ENCODE assay signal across 1 cellular context in genomic region chr9:129737479-129738269, GRCh38.
TF ChIP-seq lines count a peak whose summit lies in the region.

No MANE protein-coding gene starts in this region.

TF ChIP-seq in HEK293, 187 proteins besides CTCF, POLR2A, EP300 and RAD21 (continued from another document and continues in another):
- TF ChIP-seq ZNF140 (tag by site-specific recombination; IDR thresholded peaks at IDR 0.05) (no peak), ZNF791 (tag by site-specific recombination; IDR thresholded peaks at IDR 0.05) (no peak), ZNF423 (tag by site-specific recombination; IDR thresholded peaks at IDR 0.05) (peak; percentile 71; the same call in 1 of the 2 replicates), SP3 (tag by site-specific recombination; IDR thresholded peaks at IDR 0.05) (peak; percentile 36; the same call in 1 of the 2 replicates), ZNF660 (tag by site-specific recombination; IDR thresholded peaks at IDR 0.05) (peak; percentile 81), ZNF510 (tag by site-specific recombination; IDR thresholded peaks at IDR 0.05; ENCODE audit: insufficient replicate concordance) (no peak), ZNF362 (tag by site-specific recombination; IDR thresholded peaks at IDR 0.05) (0 out of 2 replicates have a peak, but pooled peaks have one; percentile 39), ZNF837 (tag by site-specific recombination; IDR thresholded peaks at IDR 0.05) (no peak), ZNF157 (tag by site-specific recombination; IDR thresholded peaks at IDR 0.05) (no peak), ZFP41 (tag by site-specific recombination; IDR thresholded peaks at IDR 0.05; ENCODE audit: borderline replicate concordance) (no peak), YY2 (tag by site-specific recombination; IDR thresholded peaks at IDR 0.05) (peak; percentile 25), YY1 (tag by site-specific recombination; IDR thresholded peaks at IDR 0.05) (peak; percentile 67; the same call in 1 of the 2 replicates), FEZF1 (tag by site-specific recombination; IDR thresholded peaks at IDR 0.05) (no peak), ZNF114 (tag by site-specific recombination; IDR thresholded peaks at IDR 0.05) (no peak), IKZF3 (tag by site-specific recombination; IDR thresholded peaks at IDR 0.05) (no peak; the same call in 1 of the 2 replicates), ZNF76 (tag by site-specific recombination; IDR thresholded peaks at IDR 0.05; ENCODE audit: borderline replicate concordance, low read depth) (peak; percentile 34; the same call in 1 of the 2 replicates), ZNF26 (tag by site-specific recombination; IDR thresholded peaks at IDR 0.05) (no peak), ZNF692 (tag by site-specific recombination; IDR thresholded peaks at IDR 0.05) (no peak; the same call in 1 of the 2 replicates), ZBTB10 (tag by site-specific recombination; IDR thresholded peaks at IDR 0.05) (peak; percentile 93), ZBTB8A (tag by site-specific recombination; IDR thresholded peaks at IDR 0.05) (peak; percentile 61), ZNF664 (tag by site-specific recombination; IDR thresholded peaks at IDR 0.05) (peak; percentile 94), EGR2 (tag by site-specific recombination; IDR thresholded peaks at IDR 0.05; ENCODE audit: low read depth) (no peak), ZNF600 (tag by site-specific recombination; IDR thresholded peaks at IDR 0.05) (peak; percentile 64; the same call in 1 of the 2 replicates), ZBTB48 (tag by site-specific recombination; IDR thresholded peaks at IDR 0.05) (0 out of 2 replicates have a peak, but pooled peaks have one; percentile 23), ZNF629 (tag by site-specific recombination; IDR thresholded peaks at IDR 0.05) (peak; percentile 72), ZNF830 (tag by site-specific recombination; IDR thresholded peaks at IDR 0.05; ENCODE audit: low read depth) (no peak), GLIS2 (tag by site-specific recombination; IDR thresholded peaks at IDR 0.05) (peak; percentile 80), ZNF555 (tag by site-specific recombination; conservative IDR thresholded peaks at IDR 0.05) (no peak), ZFHX2 (tag by site-specific recombination; conservative IDR thresholded peaks at IDR 0.05) (no peak), PRDM2 (tag by site-specific recombination; IDR thresholded peaks at IDR 0.05; ENCODE audit: borderline replicate concordance) (no peak), ZNF639 (tag by site-specific recombination; IDR thresholded peaks at IDR 0.05) (peak; percentile 24; the same call in 1 of the 2 replicates), SP2 (tag by site-specific recombination; IDR thresholded peaks at IDR 0.05) (0 out of 2 replicates have a peak, but pooled peaks have one; percentile 21), ZNF544 (tag by site-specific recombination; IDR thresholded peaks at IDR 0.05) (no peak), PRDM1 (tag by site-specific recombination; IDR thresholded peaks at IDR 0.05) (no peak), ZNF19 (tag by site-specific recombination; IDR thresholded peaks at IDR 0.05; ENCODE audit: low read depth) (no peak), ZNF610 (tag by site-specific recombination; IDR thresholded peaks at IDR 0.05; ENCODE audit: borderline replicate concordance) (0 out of 2 replicates have a peak, but pooled peaks have one; percentile 34), ZNF776 (tag by site-specific recombination; IDR thresholded peaks at IDR 0.05; ENCODE audit: borderline replicate concordance) (no peak), ZNF280C (tag by site-specific recombination; IDR thresholded peaks at IDR 0.05) (no peak), HOXC10 (CRISPR knock-in tag; IDR thresholded peaks at IDR 0.05) (no peak), HOXD13 (CRISPR knock-in tag; IDR thresholded peaks at IDR 0.05; ENCODE audit: borderline replicate concordance) (no peak), ZXDB (tag by site-specific recombination; IDR thresholded peaks at IDR 0.05) (peak; percentile 86), ZBTB6 (tag by site-specific recombination; IDR thresholded peaks at IDR 0.05) (peak; percentile 51; the same call in 1 of the 2 replicates), ZNF654 (tag by site-specific recombination; IDR thresholded peaks at IDR 0.05; ENCODE audit: low read depth) (peak; percentile 82), ZNF266 (tag by site-specific recombination; IDR thresholded peaks at IDR 0.05; ENCODE audit: low read depth) (no peak), ZFP69B (tag by site-specific recombination; IDR thresholded peaks at IDR 0.05) (peak; percentile 50; the same call in 1 of the 2 replicates), ZNF223 (tag by site-specific recombination; IDR thresholded peaks at IDR 0.05) (no peak; the same call in 1 of the 2 replicates), KLF8 (tag by site-specific recombination; IDR thresholded peaks at IDR 0.05) (peak; percentile 45; the same call in 1 of the 2 replicates), ZIC2 (tag by site-specific recombination; IDR thresholded peaks at IDR 0.05) (peak; percentile 62)
